ENCODE assay signal across 26 cellular contexts in the genomic region with DNA sequence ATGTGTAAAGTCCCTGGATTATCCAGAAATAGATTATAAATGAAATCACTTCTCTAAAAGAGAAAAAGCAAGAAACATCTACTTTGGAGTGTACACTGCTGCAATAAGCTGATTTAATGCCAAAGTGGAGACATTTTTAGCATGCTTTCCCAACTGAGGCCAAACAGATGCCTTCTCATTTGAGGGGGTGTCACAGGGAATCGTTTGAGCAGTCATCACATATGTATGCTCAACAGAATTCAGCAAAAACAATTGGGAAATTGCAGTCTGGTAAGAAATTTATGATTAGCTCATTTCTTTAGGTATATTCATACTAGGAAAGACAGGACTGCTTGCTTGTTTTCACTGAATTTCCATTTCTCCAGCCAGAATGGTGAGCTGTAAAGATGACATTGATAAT. TPM values are rescaled to one million over a fixed set of nuclear protein-coding genes. Genes with fewer than 3 reads are reported as not detected.
DNase-seq lines count a peak whose midpoint lies in the region; ATAC-seq and TF ChIP-seq lines count a peak whose summit lies in the region.
"Had no signal": no experiment of that assay in that cellular context is flagged by ENCODE, and none has a peak within 500 bp of the region (broad histone marks: within the 10 kb centered on the region; RNA-seq: fewer than 3 reads in every experiment).

No MANE protein-coding gene starts in this region.

- no peak for ATAC-seq in GM21529 (IDR thresholded peaks at IDR 0.05; ENCODE audit: unreplicated experiment)

- peak overlapping the region; percentile 52 for H3K4me2 ChIP-seq in GM23248 (ENCODE audit: unreplicated experiment)
- no peak overlapping the region for H3K4me2 ChIP-seq in smooth muscle cell
- H3K4me2 ChIP-seq in trophoblast cell (ENCODE audit: low read length): no peak overlapping the region
- H3K4me2 ChIP-seq: neural progenitor cell had no signal

- H3K14ac ChIP-seq in trophoblast cell (ENCODE audit: low read length): no peak overlapping the region

- no peak overlapping the region for H2AK5ac ChIP-seq in trophoblast cell (ENCODE audit: low read length)

- H2BK5ac ChIP-seq in trophoblast cell (ENCODE audit: low read depth, low read length, poor library complexity): no peak overlapping the region

- H3F3A ChIP-seq in GM23248 (ENCODE audit: insufficient read depth) (peaks cover 14% of the 10 kb centered on the region), smooth muscle cell (ENCODE audit: low read depth) (no peaks in the 10 kb centered on the region)

- H3K4me3 ChIP-seq in GM23248 (no peak overlapping the region), choroid plexus epithelial cell (ENCODE audit: low read depth, low read length) (no peak overlapping the region), smooth muscle cell (no peak overlapping the region), trophoblast cell (ENCODE audit: low read depth, low read length) (no peak overlapping the region)
- H3K4me3 ChIP-seq: lung, neural progenitor cell, skin epidermis, suprapubic skin had no signal

- H3K9ac ChIP-seq in GM23248 (no peak overlapping the region), smooth muscle cell (ENCODE audit: low read depth) (no peak overlapping the region), trophoblast cell (ENCODE audit: low read length) (no peak overlapping the region)
- H3K9ac ChIP-seq: neural progenitor cell had no signal

- H4K12ac ChIP-seq in trophoblast cell (ENCODE audit: low read depth, low read length): no peak overlapping the region

- H3K9me2 ChIP-seq in GM23248 (ENCODE audit: insufficient read depth): no peaks in the 10 kb centered on the region

- H3K18ac ChIP-seq in trophoblast cell (ENCODE audit: low read length): no peak overlapping the region

- no peaks in the 10 kb centered on the region for H3K79me2 ChIP-seq in GM23248 (ENCODE audit: insufficient read depth)
- no peaks in the 10 kb centered on the region for H3K79me2 ChIP-seq in smooth muscle cell (ENCODE audit: low read depth)
- H3K79me2 ChIP-seq in trophoblast cell (ENCODE audit: control insufficient read depth, insufficient read depth, low read length, poor library complexity): no peaks in the 10 kb centered on the region

- no peak overlapping the region for H4K91ac ChIP-seq in trophoblast cell (ENCODE audit: low read depth, low read length)

- H3K27ac ChIP-seq in GM23248 (peak overlapping the region; percentile 37), smooth muscle cell (ENCODE audit: low read depth) (no peak overlapping the region), trophoblast cell (ENCODE audit: low read depth, low read length) (no peak overlapping the region)
- H3K27ac ChIP-seq: neural progenitor cell, skin epidermis, suprapubic skin had no signal

- H3K4ac ChIP-seq in trophoblast cell (ENCODE audit: low read depth, low read length): no peak overlapping the region

- H3K9me3 ChIP-seq in GM23248 (ENCODE audit: low read depth) (no peaks in the 10 kb centered on the region), smooth muscle cell (replicated peaks; ENCODE audit: low read depth) (no peaks in the 10 kb centered on the region), trophoblast cell (ENCODE audit: insufficient read depth, low read depth, low read length) (no peaks in the 10 kb centered on the region)
- H3K9me3 ChIP-seq: suprapubic skin had no signal

- H2BK12ac ChIP-seq in trophoblast cell (ENCODE audit: low read length): no peak overlapping the region

- H2AFZ ChIP-seq in GM23248: no peak overlapping the region
- no peak overlapping the region for H2AFZ ChIP-seq in smooth muscle cell (ENCODE audit: low read depth)
- no peak overlapping the region for H2AFZ ChIP-seq in trophoblast cell (ENCODE audit: insufficient read depth, low read length, poor library complexity)
- H2AFZ ChIP-seq: neural progenitor cell had no signal

- H3K27me3 ChIP-seq in GM23248 (replicated peaks; ENCODE audit: insufficient read depth) (peaks cover 15% of the 10 kb centered on the region), smooth muscle cell (ENCODE audit: low read depth) (peaks cover 15% of the 10 kb centered on the region), trophoblast cell (ENCODE audit: insufficient read depth, low read length) (no peaks in the 10 kb centered on the region)
- H3K27me3 ChIP-seq: neural progenitor cell had no signal

- H3K4me1 ChIP-seq in GM23248 (ENCODE audit: insufficient read depth) (peaks cover 15% of the 10 kb centered on the region), smooth muscle cell (ENCODE audit: low read depth) (no peaks in the 10 kb centered on the region), trophoblast cell (ENCODE audit: control insufficient read depth in 1 of 2, insufficient read depth in 2 of 2, low read length in 2 of 2) (no peaks in the 10 kb centered on the region)
- H3K4me1 ChIP-seq: suprapubic skin had no signal

- no peak overlapping the region for H4K8ac ChIP-seq in trophoblast cell (ENCODE audit: low read depth, low read length)

- in situ Hi-C loops in GM23248 (cut with MboI): loop anchor here (25.0 kb wide), 1 partner anchor 1432 kb away; no protein-coding TSS in a partner anchor

- DNase-seq in AG08395 (ENCODE audit: low spot score) (peak; percentile 34), GM23248 (peak; percentile 86), choroid plexus epithelial cell (ENCODE audit: low read depth) (peak; percentile 63), iris pigment epithelial cell (ENCODE audit: low read depth) (peak; percentile 61), smooth muscle cell (lab: John Stamatoyannopoulos, UW; ENCODE audit: unreplicated experiment) (no peak), trophoblast cell (no peak), cerebellum (ENCODE audit: low spot score) (no peak)
- DNase-seq: activated B cell treated with CpG ODN at 0.5 μM for 24 hours; activated CD4-positive, alpha-beta memory T cell treated with anti-CD3 and anti-CD28 coated beads, Interleukin-2, amount 10 ng/mL, durations not matched to agents 7 days and 5 days; activated gamma-delta T cell; activated T-cell treated with anti-CD3 and anti-CD28 coated beads for 4 hours; C1 segment of cervical spinal cord; DND-41; effector memory CD4-positive, alpha-beta T cell; erythroblast; kidney glomerular epithelial cell; NCI-H1105 treated with DMSO at 0.1 percent for 48 hours; NCI-H2029; NCI-H226; stimulated activated CD4-positive, alpha-beta T cell treated with anti-CD3 and anti-CD28 coated beads, Interleukin-2, amount 100 ng/mL, for 24 hours; T-helper 9 cell had no signal

- H3K79me1 ChIP-seq in trophoblast cell (ENCODE audit: low read length): no peaks in the 10 kb centered on the region

- no peak for TF ChIP-seq CTCF in choroid plexus epithelial cell (conservative IDR thresholded peaks at IDR 0.05; ENCODE audit: low read depth, low read length)
- no peak for TF ChIP-seq CTCF in smooth muscle cell (IDR thresholded peaks at IDR 0.05; ENCODE audit: borderline replicate concordance, insufficient read depth, poor library complexity, severe bottlenecking)

- no peak overlapping the region for H2BK120ac ChIP-seq in trophoblast cell (ENCODE audit: insufficient read depth, low read length, poor library complexity)

- no peaks in the 10 kb centered on the region for H3K36me3 ChIP-seq in GM23248 (ENCODE audit: low read depth)
- no peaks in the 10 kb centered on the region for H3K36me3 ChIP-seq in smooth muscle cell (ENCODE audit: low read depth)
- H3K36me3 ChIP-seq in trophoblast cell (ENCODE audit: control insufficient read depth in 1 of 2, insufficient read depth in 2 of 2, low read length in 2 of 2): no peaks in the 10 kb centered on the region
- H3K36me3 ChIP-seq: neural progenitor cell, suprapubic skin had no signal

- H4K20me1 ChIP-seq in GM23248 (ENCODE audit: insufficient read depth) (no peaks in the 10 kb centered on the region), smooth muscle cell (ENCODE audit: low read depth) (no peaks in the 10 kb centered on the region)

- WGBS in GM23248 (ENCODE audit: low coverage in 1 of 2, low lambda C conversion rate in 2 of 2, missing lambda C conversion rate in 2 of 2), 2 experiments: 0 to 6% methylated on average over 1 of the region's 1 CpG
- WGBS in smooth muscle cell (ENCODE audit: low lambda C conversion rate): 30% methylated on average over 1 of the region's 1 CpG
- WGBS in trophoblast cell (ENCODE audit: extremely low coverage, insufficient coverage, insufficient read length): no CpG with 5 or more reads among the region's 1 CpG

- no peak overlapping the region for H3K23ac ChIP-seq in trophoblast cell (ENCODE audit: low read length)

RNA-seq across cellular contexts. Expression of gene TPP2, which starts 27.3 kb away (rescaled TPM):
- total RNA-seq in GM23248 (2014; rRNA removed; shearing (Covaris generic)): 41.3 and 50.6 TPM in 2 replicates
- polyA plus RNA-seq in GM23248 (2016; fragmentation: Nextera tagmentation; extraction: Ambion mirVana) (22.5 and 24.3 TPM in 2 replicates), smooth muscle cell (13.0 and 14.2 TPM in 2 replicates)
- total RNA-seq in smooth muscle cell (38.7 and 51.6 TPM in 2 replicates), cerebellum (52.0 TPM)
- polyA plus RNA-seq in trophoblast cell (2013): 38.7 and 39.3 TPM in 2 replicates

Comparison
In these comparisons a context has a peak if more than half of its experiments do, and no peak if none do; other contexts are left out.
1. DNase-seq: peak in AG08395 (single experiment), GM23248 (single experiment), choroid plexus epithelial cell (single experiment) and iris pigment epithelial cell (single experiment); none in smooth muscle cell (single experiment), trophoblast cell (0 of 2) and cerebellum (single experiment).